Comparison of ENCODE assay signal across 13 cellular contexts in the genomic region with DNA sequence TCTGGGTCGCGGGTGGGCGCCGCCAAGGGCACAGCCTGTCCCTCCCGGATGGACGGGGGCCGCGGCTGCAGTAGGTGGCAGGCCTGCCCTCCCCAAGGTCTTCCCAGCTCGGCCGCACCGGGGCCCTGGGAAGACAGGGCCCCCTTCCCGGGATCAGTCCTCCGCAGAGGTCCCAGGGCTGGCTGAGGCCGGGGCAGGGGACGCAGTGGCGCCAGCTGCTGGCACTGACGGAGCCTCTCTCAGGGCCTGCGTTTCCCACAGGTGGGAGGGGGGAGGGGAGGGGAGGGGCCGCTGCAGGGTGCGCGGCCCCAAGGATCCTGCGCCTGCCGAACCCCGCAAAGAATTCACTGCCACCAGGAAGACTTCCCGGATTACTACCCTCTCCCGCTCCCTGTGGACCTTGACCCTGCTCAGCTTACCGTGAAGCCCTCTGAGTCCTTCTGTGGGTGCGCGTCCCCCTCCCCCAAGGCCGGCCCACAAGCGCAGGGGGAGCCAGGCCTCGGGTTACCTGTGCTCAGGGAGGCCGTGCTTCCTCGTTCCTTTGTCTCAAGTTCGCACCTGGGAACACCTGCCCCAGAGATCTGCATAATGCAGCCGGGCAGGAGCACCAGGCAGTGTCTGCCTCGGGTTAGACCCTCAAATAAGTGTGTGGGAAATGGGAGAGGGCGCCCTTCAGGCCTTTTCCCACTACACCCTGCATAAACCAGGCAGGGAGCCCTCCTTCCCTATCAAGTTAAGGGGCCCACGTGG. TPM values are rescaled to one million over a fixed set of nuclear protein-coding genes. Genes with fewer than 3 reads are reported as not detected.
A peak's percentile ranks its signal among the peaks of the same experiment; 100 is the strongest.
DNase-seq lines count a peak whose midpoint lies in the region; ATAC-seq, FAIRE-seq and TF ChIP-seq lines count a peak whose summit lies in the region.
"Had no signal": no experiment of that assay in that cellular context is flagged by ENCODE, and none has a peak within 500 bp of the region (broad histone marks: within the 10 kb centered on the region; RNA-seq: fewer than 3 reads in every experiment).

No MANE protein-coding gene starts in this region.

- no peaks in the 10 kb centered on the region for H3K9me3 ChIP-seq in Peyer's patch
- no peaks in the 10 kb centered on the region for H3K9me3 ChIP-seq in iPS-20b (ENCODE audit: insufficient read depth, low read depth, low read length)
- no peaks in the 10 kb centered on the region for H3K9me3 ChIP-seq in small intestine (ENCODE audit: control insufficient read depth, low read depth)
- no peaks in the 10 kb centered on the region for H3K9me3 ChIP-seq in gastroesophageal sphincter
- H3K9me3 ChIP-seq: A549 had no signal

- H3K4me3 ChIP-seq in Peyer's patch (peak overlapping the region in 3 of 4 donors; percentile 26 to 50 (median 46)), iPS-20b (ENCODE audit: low read length) (peak overlapping the region; percentile 77), small intestine (ENCODE audit: low read depth in 1 of 2, low read length in 2 of 2) (peak overlapping the region in 1 of 2 donors; percentile 55), gastroesophageal sphincter (no peak overlapping the region)
- H3K4me3 ChIP-seq: A549, skin epidermis had no signal

- peak overlapping the region; percentile 76; the same call in 1 of the 2 replicates for H3K9ac ChIP-seq in iPS-20b (ENCODE audit: low read depth, low read length)

- peak overlapping the region in 3 of 4 donors; percentile 6 to 53 (median 44) for H3K27ac ChIP-seq in Peyer's patch
- no peak overlapping the region for H3K27ac ChIP-seq in iPS-20b (ENCODE audit: low read length)
- peak overlapping the region in 1 of 2 donors; percentile 38 for H3K27ac ChIP-seq in small intestine (ENCODE audit: low read depth in 1 of 2, low read length in 1 of 2)
- no peak overlapping the region for H3K27ac ChIP-seq in gastroesophageal sphincter
- H3K27ac ChIP-seq: A549, skin epidermis had no signal

- TF ChIP-seq EP300 in gastroesophageal sphincter (IDR thresholded peaks at IDR 0.05), result no peak

- H3K4me1 ChIP-seq in Peyer's patch, result peaks cover 0 to 8% (median 1%) of the 10 kb centered on the region in 4 donors
- H3K4me1 ChIP-seq in iPS-20b (ENCODE audit: insufficient read depth, low read length), result peaks cover 18% of the 10 kb centered on the region; the same call in 1 of the 2 replicates
- peaks cover 0 to 1% of the 10 kb centered on the region in 2 donors for H3K4me1 ChIP-seq in small intestine (ENCODE audit: control insufficient read depth in 2 of 2, insufficient read depth in 1 of 2, low read depth in 1 of 2, low read length in 1 of 2)
- H3K4me1 ChIP-seq in gastroesophageal sphincter, result peaks cover 0 to 38% (median 10%) of the 10 kb centered on the region in 3 donors

- ATAC-seq in gastroesophageal sphincter, result no peak
- ATAC-seq: A549 had no signal

- 7 to 31% (median 19%) methylated on average over 18 to 39 of the region's 39 CpGs for WGBS in small intestine, 3 donors
- WGBS in gastroesophageal sphincter (ENCODE audit: low coverage in 1 of 2), 2 donors, result 40% methylated on average over 11 of the region's 39 CpGs; no CpG with 5 or more reads in 1 of the 2 donors

- DNase-seq in NCI-H82 (lab: John Stamatoyannopoulos, UW), result peak; percentile 23
- DNase-seq in NCI-H82 treated with DMSO at 0.1 percent for 48 hours (lab: John Stamatoyannopoulos, UW; ENCODE audit: unreplicated experiment), result no peak
- peak in 2 of 3 donors; percentile 77 to 83 for DNase-seq in Peyer's patch
- peak; percentile 90 for DNase-seq in small intestine
- no peak for DNase-seq in AML-193 (lab: John Stamatoyannopoulos, UW)
- no peak for DNase-seq in SIG-M5 treated with dmso at 0.1 percent for 504 hours (lab: John Stamatoyannopoulos, UW; ENCODE audit: unreplicated experiment)
- DNase-seq: activated CD8-positive, alpha-beta memory T cell treated with anti-CD3 and anti-CD28 coated beads for 24 hours; central memory CD4-positive, alpha-beta T cell; RPMI8226 had no signal

- TF ChIP-seq CTCF in Peyer's patch (IDR thresholded peaks at IDR 0.05) (no peak), gastroesophageal sphincter (IDR thresholded peaks at IDR 0.05) (no peak)

- no peak for FAIRE-seq in small intestine (lab: Jason Lieb, UNC)
- FAIRE-seq: A549 had no signal

- no peaks in the 10 kb centered on the region for H3K36me3 ChIP-seq in Peyer's patch
- no peaks in the 10 kb centered on the region for H3K36me3 ChIP-seq in iPS-20b (ENCODE audit: insufficient read depth, low read depth, low read length)
- H3K36me3 ChIP-seq in small intestine (ENCODE audit: control insufficient read depth in 2 of 2, insufficient read depth in 2 of 2, low read length in 2 of 2), result no peaks in the 10 kb centered on the region
- H3K36me3 ChIP-seq in gastroesophageal sphincter, result no peaks in the 10 kb centered on the region

- no peaks in the 10 kb centered on the region for H3K27me3 ChIP-seq in Peyer's patch
- H3K27me3 ChIP-seq in iPS-20b (ENCODE audit: insufficient read depth, low read length), result peaks cover 28% of the 10 kb centered on the region
- no peaks in the 10 kb centered on the region for H3K27me3 ChIP-seq in small intestine (ENCODE audit: control insufficient read depth in 2 of 2, insufficient read depth in 2 of 2, low read length in 2 of 2)
- H3K27me3 ChIP-seq in gastroesophageal sphincter, result peaks cover 15% of the 10 kb centered on the region

- TF ChIP-seq POLR2A in Peyer's patch (IDR thresholded peaks at IDR 0.05) (no peak), gastroesophageal sphincter (IDR thresholded peaks at IDR 0.05) (no peak)

RNA-seq across cellular contexts. Expression of gene LZTS3, which starts 5.1 kb away (rescaled TPM):
- total RNA-seq in Peyer's patch (10 to 100 TPM; 24.3 to 38.4 (median 33.8) TPM), gastroesophageal sphincter (10 to 100 TPM; 11.3 to 17.0 (median 12.2) TPM)
- 10 to 100 TPM in 1 of 3 donors, 1 to 10 TPM in 2; 7.3 to 19.9 (median 8.9) TPM for polyA plus RNA-seq in small intestine

RNA-seq across cellular contexts. Expression of gene FASTKD5, which starts 8.6 kb away (rescaled TPM):
- 10 to 100 TPM; 19.0 to 24.3 (median 24.2) TPM for total RNA-seq in Peyer's patch
- polyA plus RNA-seq in small intestine, result 10 to 100 TPM; 11.3 to 13.7 (median 12.5) TPM
- 10 to 100 TPM; 13.5 to 19.0 (median 17.4) TPM for total RNA-seq in gastroesophageal sphincter

RNA-seq across cellular contexts. Expression of gene UBOX5, which starts 8.6 kb away (rescaled TPM):
- total RNA-seq in Peyer's patch (10 to 100 TPM in 1 of 4 donors, 1 to 10 TPM in 3; 5.0 to 17.7 (median 7.1) TPM), gastroesophageal sphincter (10 to 100 TPM in 1 of 4 donors, 1 to 10 TPM in 3; 4.8 to 10.5 (median 8.4) TPM)
- polyA plus RNA-seq in small intestine, result 1 to 10 TPM; 4.0 to 4.6 (median 4.2) TPM

RNA-seq across cellular contexts. Expression of gene DDRGK1, which starts 36.2 kb away (rescaled TPM):
- total RNA-seq in Peyer's patch (100 to 1,000 TPM in 2 of 4 donors, 10 to 100 TPM in 2; 72.9 to 111 (median 92.5) TPM), gastroesophageal sphincter (10 to 100 TPM; 62.0 to 82.5 (median 69.8) TPM)
- polyA plus RNA-seq in small intestine, result 10 to 100 TPM; 37.1 to 96.9 (median 55.1) TPM

RNA-seq across cellular contexts. Expression of gene ITPA, which starts 41.0 kb away (rescaled TPM):
- total RNA-seq in Peyer's patch, result 10 to 100 TPM; 35.7 to 76.7 (median 51.8) TPM
- 10 to 100 TPM; 67.6 to 97.0 (median 71.8) TPM for polyA plus RNA-seq in small intestine
- total RNA-seq in gastroesophageal sphincter, result 10 to 100 TPM; 23.5 to 26.8 (median 25.2) TPM

Comparison
In these comparisons a context has a peak if more than half of its experiments do, and no peak if none do; other contexts are left out.
1. DNase-seq: peak in NCI-H82 (single experiment), Peyer's patch (2 of 3) and small intestine (single experiment); none in NCI-H82 treated with DMSO at 0.1 percent for 48 hours (single experiment), AML-193 (0 of 2) and SIG-M5 treated with dmso at 0.1 percent for 504 hours (single experiment).
2. H3K27ac ChIP-seq: peak in Peyer's patch (3 of 4); none in iPS-20b (single experiment) and gastroesophageal sphincter (0 of 4).
3. H3K4me3 ChIP-seq: peak in Peyer's patch (3 of 4) and iPS-20b (single experiment); none in gastroesophageal sphincter (0 of 2).